Comparison of ENCODE assay signal across 8 cellular contexts in genomic region chr2:126658316-126658909, GRCh38. TPM values are rescaled to one million over a fixed set of nuclear protein-coding genes. Genes with fewer than 3 reads are reported as not detected.
DNase-seq lines count a peak whose midpoint lies in the region; ATAC-seq and TF ChIP-seq lines count a peak whose summit lies in the region.

No MANE protein-coding gene starts in this region.

- H3K9me3 ChIP-seq in adipocyte (ENCODE audit: control insufficient read depth, low read length): no peaks in the 10 kb centered on the region

- peaks cover 54% of the 10 kb centered on the region for H3K4me1 ChIP-seq in adipocyte (ENCODE audit: control insufficient read depth, insufficient read depth, low read length)

- H3K27me3 ChIP-seq in GM06990 (replicated peaks; ENCODE audit: control insufficient read depth, insufficient read depth, low read length): no peaks in the 10 kb centered on the region
- no peaks in the 10 kb centered on the region for H3K27me3 ChIP-seq in adipocyte (replicated peaks; ENCODE audit: control insufficient read depth, insufficient read depth, low read length)

- peaks cover 3% of the 10 kb centered on the region for H3K36me3 ChIP-seq in GM06990 (ENCODE audit: control insufficient read depth, insufficient read depth, low read length)
- no peaks in the 10 kb centered on the region for H3K36me3 ChIP-seq in adipocyte (ENCODE audit: control insufficient read depth, insufficient read depth, low read length, severe bottlenecking)

- H3K4me1 Mint-ChIP-seq in HFFc6 (ENCODE audit: low read depth): peaks cover 43% of the 10 kb centered on the region
- peaks cover 92% of the 10 kb centered on the region for H3K4me1 Mint-ChIP-seq in nephron progenitor cell

- H3K36me3 Mint-ChIP-seq in HFFc6 (ENCODE audit: low read depth) (no peaks in the 10 kb centered on the region), nephron progenitor cell (ENCODE audit: low read depth) (peaks cover 7% of the 10 kb centered on the region)

- no peaks in the 10 kb centered on the region for H3K9me3 Mint-ChIP-seq in HFFc6
- H3K9me3 Mint-ChIP-seq in nephron progenitor cell: no peaks in the 10 kb centered on the region

- no peak for ATAC-seq in GM18520 (IDR thresholded peaks at IDR 0.05; ENCODE audit: unreplicated experiment)

- in situ Hi-C loops in GM13977 (cut with MboI; ENCODE audit: low pct_unique_long_range_greater_than_20kb, low sequenced_read_pairs, unreplicated experiment): no loop called here

- H3K27me3 Mint-ChIP-seq in HFFc6 (ENCODE audit: insufficient read depth) (peaks cover 4% of the 10 kb centered on the region; the same call in 1 of the 2 replicates), nephron progenitor cell (ENCODE audit: low read depth, poor library complexity) (no peaks in the 10 kb centered on the region)

- H3K4me3 ChIP-seq in GM06990 (replicated peaks; ENCODE audit: low read depth, low read length) (peak overlapping the region; percentile 70), adipocyte (ENCODE audit: low read length) (peak overlapping the region; percentile 92)

- TF ChIP-seq CTCF in GM06990 (IDR thresholded peaks at IDR 0.05; ENCODE audit: insufficient read depth, low read length, poor library complexity, severe bottlenecking) (no peak), HFFc6 (IDR thresholded peaks at IDR 0.05) (no peak), nephron progenitor cell (IDR thresholded peaks at IDR 0.05) (no peak), GM13977 (IDR thresholded peaks at IDR 0.05; ENCODE audit: extremely low read depth, insufficient read depth, missing control alignments) (no peak)

- peak overlapping the region; percentile 66 for H3K9ac ChIP-seq in adipocyte (ENCODE audit: low read length)

- H3K4me3 Mint-ChIP-seq in HFFc6: peak overlapping the region; percentile 90
- H3K4me3 Mint-ChIP-seq in nephron progenitor cell: peak overlapping the region; percentile 96

- DNase-seq in GM06990 (ENCODE audit: extremely low read depth, insufficient read length) (no peak), HFFc6 (no peak), adipocyte (ENCODE audit: low read depth) (no peak), nephron progenitor cell (no peak), GM13977 (ENCODE audit: low spot score) (no peak), NCI-H2171 (lab: John Stamatoyannopoulos, UW) (no peak)
- DNase-seq in activated CD4-positive, alpha-beta T cell treated with anti-CD3 and anti-CD28 coated beads for 4 hours: no peak

- H3K27ac Mint-ChIP-seq in HFFc6 (peak overlapping the region; percentile 98), nephron progenitor cell (peak overlapping the region; percentile 100)

RNA-seq across cellular contexts. Expression of gene GYPC, which starts 2.5 kb away (rescaled TPM):
- 10 to 100 TPM; 19.4 to 29.6 (median 21.3) TPM for total RNA-seq in HFFc6 (2021; fragmentation: NEBNext Ultra II Directional; extraction: Animal tissue kit (Norgen Biotek cat#: 25700))
